ENCODE assay signal across 1 cellular context in the genomic region with DNA sequence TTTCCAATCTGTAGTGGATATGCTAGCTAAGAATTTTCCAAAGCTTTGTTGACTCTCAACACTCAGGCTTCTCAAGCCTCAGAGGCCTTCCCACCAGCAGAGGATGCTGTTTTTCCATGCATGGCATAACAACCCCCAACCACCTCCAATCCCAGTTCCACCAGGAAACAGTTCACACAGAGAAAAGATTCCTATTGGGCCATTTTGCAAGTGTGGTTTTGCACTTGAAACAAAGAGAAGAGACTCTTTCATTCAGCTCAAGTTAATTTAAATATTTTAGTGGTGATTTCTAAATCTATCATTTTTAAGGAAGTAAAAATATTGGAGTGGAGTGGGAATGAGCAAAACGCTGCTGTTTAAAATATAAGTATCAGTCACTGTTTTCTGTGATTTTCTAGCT.
A peak's percentile ranks its signal among the peaks of the same experiment; 100 is the strongest.
TF ChIP-seq lines count a peak whose summit lies in the region.

No MANE protein-coding gene starts in this region.

TF ChIP-seq in HepG2, 621 proteins besides CTCF, POLR2A, EP300 and RAD21 (continued from another document):
- TF ChIP-seq, protein P1, sequence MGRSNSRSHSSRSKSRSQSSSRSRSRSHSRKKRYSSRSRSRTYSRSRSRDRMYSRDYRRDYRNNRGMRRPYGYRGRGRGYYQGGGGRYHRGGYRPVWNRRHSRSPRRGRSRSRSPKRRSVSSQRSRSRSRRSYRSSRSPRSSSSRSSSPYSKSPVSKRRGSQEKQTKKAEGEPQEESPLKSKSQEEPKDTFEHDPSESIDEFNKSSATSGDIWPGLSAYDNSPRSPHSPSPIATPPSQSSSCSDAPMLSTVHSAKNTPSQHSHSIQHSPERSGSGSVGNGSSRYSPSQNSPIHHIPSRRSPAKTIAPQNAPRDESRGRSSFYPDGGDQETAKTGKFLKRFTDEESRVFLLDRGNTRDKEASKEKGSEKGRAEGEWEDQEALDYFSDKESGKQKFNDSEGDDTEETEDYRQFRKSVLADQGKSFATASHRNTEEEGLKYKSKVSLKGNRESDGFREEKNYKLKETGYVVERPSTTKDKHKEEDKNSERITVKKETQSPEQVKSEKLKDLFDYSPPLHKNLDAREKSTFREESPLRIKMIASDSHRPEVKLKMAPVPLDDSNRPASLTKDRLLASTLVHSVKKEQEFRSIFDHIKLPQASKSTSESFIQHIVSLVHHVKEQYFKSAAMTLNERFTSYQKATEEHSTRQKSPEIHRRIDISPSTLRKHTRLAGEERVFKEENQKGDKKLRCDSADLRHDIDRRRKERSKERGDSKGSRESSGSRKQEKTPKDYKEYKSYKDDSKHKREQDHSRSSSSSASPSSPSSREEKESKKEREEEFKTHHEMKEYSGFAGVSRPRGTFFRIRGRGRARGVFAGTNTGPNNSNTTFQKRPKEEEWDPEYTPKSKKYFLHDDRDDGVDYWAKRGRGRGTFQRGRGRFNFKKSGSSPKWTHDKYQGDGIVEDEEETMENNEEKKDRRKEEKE (IDR thresholded peaks at IDR 0.05), result no peak
- no peak for TF ChIP-seq ZNF790 (CRISPR knock-in tag; IDR thresholded peaks at IDR 0.05; ENCODE audit: borderline replicate concordance)
- TF ChIP-seq, protein P2, sequence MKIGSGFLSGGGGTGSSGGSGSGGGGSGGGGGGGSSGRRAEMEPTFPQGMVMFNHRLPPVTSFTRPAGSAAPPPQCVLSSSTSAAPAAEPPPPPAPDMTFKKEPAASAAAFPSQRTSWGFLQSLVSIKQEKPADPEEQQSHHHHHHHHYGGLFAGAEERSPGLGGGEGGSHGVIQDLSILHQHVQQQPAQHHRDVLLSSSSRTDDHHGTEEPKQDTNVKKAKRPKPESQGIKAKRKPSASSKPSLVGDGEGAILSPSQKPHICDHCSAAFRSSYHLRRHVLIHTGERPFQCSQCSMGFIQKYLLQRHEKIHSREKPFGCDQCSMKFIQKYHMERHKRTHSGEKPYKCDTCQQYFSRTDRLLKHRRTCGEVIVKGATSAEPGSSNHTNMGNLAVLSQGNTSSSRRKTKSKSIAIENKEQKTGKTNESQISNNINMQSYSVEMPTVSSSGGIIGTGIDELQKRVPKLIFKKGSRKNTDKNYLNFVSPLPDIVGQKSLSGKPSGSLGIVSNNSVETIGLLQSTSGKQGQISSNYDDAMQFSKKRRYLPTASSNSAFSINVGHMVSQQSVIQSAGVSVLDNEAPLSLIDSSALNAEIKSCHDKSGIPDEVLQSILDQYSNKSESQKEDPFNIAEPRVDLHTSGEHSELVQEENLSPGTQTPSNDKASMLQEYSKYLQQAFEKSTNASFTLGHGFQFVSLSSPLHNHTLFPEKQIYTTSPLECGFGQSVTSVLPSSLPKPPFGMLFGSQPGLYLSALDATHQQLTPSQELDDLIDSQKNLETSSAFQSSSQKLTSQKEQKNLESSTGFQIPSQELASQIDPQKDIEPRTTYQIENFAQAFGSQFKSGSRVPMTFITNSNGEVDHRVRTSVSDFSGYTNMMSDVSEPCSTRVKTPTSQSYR (CRISPR knock-in tag; IDR thresholded peaks at IDR 0.05; ENCODE audit: borderline replicate concordance), result peak; percentile 54; the same call in 1 of the 2 replicates
- no peak for TF ChIP-seq NR2F6 (IDR thresholded peaks at IDR 0.05)
- TF ChIP-seq NR2F6 (CRISPR knock-in tag; IDR thresholded peaks at IDR 0.05), result no peak
- TF ChIP-seq ZMYM4 (CRISPR knock-in tag; IDR thresholded peaks at IDR 0.05), result peak; percentile 38; the same call in 1 of the 2 replicates
- TF ChIP-seq, protein P3, sequence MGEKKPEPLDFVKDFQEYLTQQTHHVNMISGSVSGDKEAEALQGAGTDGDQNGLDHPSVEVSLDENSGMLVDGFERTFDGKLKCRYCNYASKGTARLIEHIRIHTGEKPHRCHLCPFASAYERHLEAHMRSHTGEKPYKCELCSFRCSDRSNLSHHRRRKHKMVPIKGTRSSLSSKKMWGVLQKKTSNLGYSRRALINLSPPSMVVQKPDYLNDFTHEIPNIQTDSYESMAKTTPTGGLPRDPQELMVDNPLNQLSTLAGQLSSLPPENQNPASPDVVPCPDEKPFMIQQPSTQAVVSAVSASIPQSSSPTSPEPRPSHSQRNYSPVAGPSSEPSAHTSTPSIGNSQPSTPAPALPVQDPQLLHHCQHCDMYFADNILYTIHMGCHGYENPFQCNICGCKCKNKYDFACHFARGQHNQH (CRISPR knock-in tag; IDR thresholded peaks at IDR 0.05), result 0 out of 2 replicates have a peak, but pooled peaks have one; percentile 24
- no peak for TF ChIP-seq GABPA (IDR thresholded peaks at IDR 0.05; ENCODE audit: low read depth, low read length)
- TF ChIP-seq GABPA (CRISPR knock-in tag; IDR thresholded peaks at IDR 0.05; ENCODE audit: low read depth), result peak; percentile 33; the same call in 1 of the 2 replicates
- no peak for TF ChIP-seq ZNF776 (CRISPR knock-in tag; IDR thresholded peaks at IDR 0.05)
- TF ChIP-seq FOXO1 (CRISPR knock-in tag; IDR thresholded peaks at IDR 0.05), result 0 out of 2 replicates have a peak, but pooled peaks have one; percentile 24
- no peak for TF ChIP-seq ZNF549 (CRISPR knock-in tag; IDR thresholded peaks at IDR 0.05)
- TF ChIP-seq FOXA3 (CRISPR knock-in tag; IDR thresholded peaks at IDR 0.05), result peak; percentile 48; the same call in 1 of the 2 replicates
- TF ChIP-seq SMC3 (IDR thresholded peaks at IDR 0.05; ENCODE audit: low read length), result peak; percentile 99
- TF ChIP-seq, protein P4, sequence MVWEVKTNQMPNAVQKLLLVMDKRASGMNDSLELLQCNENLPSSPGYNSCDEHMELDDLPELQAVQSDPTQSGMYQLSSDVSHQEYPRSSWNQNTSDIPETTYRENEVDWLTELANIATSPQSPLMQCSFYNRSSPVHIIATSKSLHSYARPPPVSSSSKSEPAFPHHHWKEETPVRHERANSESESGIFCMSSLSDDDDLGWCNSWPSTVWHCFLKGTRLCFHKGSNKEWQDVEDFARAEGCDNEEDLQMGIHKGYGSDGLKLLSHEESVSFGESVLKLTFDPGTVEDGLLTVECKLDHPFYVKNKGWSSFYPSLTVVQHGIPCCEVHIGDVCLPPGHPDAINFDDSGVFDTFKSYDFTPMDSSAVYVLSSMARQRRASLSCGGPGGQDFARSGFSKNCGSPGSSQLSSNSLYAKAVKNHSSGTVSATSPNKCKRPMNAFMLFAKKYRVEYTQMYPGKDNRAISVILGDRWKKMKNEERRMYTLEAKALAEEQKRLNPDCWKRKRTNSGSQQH (CRISPR knock-in tag; IDR thresholded peaks at IDR 0.05; ENCODE audit: low read depth), result no peak
- TF ChIP-seq TBP (CRISPR knock-in tag; IDR thresholded peaks at IDR 0.05), result no peak
- no peak for TF ChIP-seq EEA1 (CRISPR knock-in tag; IDR thresholded peaks at IDR 0.05; ENCODE audit: borderline replicate concordance)
- TF ChIP-seq ETV5 (CRISPR knock-in tag; IDR thresholded peaks at IDR 0.05; ENCODE audit: borderline replicate concordance), result no peak
- peak; percentile 31; the same call in 1 of the 2 replicates for TF ChIP-seq POGZ (CRISPR knock-in tag; IDR thresholded peaks at IDR 0.05)
- TF ChIP-seq NR2C2 (CRISPR knock-in tag; IDR thresholded peaks at IDR 0.05; ENCODE audit: borderline replicate concordance), result no peak
- TF ChIP-seq KAT8 (CRISPR knock-in tag; IDR thresholded peaks at IDR 0.05), result no peak
- TF ChIP-seq, protein P5, sequence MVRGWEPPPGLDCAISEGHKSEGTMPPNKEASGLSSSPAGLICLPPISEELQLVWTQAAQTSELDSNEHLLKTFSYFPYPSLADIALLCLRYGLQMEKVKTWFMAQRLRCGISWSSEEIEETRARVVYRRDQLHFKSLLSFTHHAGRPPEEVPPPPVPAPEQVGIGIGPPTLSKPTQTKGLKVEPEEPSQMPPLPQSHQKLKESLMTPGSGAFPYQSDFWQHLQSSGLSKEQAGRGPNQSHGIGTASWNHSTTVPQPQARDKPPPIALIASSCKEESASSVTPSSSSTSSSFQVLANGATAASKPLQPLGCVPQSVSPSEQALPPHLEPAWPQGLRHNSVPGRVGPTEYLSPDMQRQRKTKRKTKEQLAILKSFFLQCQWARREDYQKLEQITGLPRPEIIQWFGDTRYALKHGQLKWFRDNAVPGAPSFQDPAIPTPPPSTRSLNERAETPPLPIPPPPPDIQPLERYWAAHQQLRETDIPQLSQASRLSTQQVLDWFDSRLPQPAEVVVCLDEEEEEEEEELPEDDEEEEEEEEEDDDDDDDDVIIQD (CRISPR knock-in tag; IDR thresholded peaks at IDR 0.05; ENCODE audit: low read depth), result peak; percentile 46; the same call in 1 of the 2 replicates
- TF ChIP-seq HMGA1 (CRISPR knock-in tag; conservative IDR thresholded peaks at IDR 0.05), result no peak
- TF ChIP-seq, protein P6, sequence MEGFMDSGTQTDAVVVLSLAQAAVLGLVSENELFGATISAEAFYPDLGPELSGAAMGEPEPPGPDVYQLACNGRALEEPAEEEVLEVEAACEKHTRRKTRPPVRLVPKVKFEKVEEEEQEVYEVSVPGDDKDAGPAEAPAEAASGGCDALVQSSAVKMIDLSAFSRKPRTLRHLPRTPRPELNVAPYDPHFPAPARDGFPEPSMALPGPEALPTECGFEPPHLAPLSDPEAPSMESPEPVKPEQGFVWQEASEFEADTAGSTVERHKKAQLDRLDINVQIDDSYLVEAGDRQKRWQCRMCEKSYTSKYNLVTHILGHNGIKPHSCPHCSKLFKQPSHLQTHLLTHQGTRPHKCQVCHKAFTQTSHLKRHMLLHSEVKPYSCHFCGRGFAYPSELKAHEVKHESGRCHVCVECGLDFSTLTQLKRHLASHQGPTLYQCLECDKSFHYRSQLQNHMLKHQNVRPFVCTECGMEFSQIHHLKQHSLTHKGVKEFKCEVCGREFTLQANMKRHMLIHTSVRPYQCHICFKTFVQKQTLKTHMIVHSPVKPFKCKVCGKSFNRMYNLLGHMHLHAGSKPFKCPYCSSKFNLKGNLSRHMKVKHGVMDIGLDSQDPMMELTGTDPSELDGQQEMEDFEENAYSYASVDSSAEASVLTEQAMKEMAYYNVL (CRISPR knock-in tag; IDR thresholded peaks at IDR 0.05; ENCODE audit: borderline replicate concordance), result no peak
- TF ChIP-seq, protein P7, sequence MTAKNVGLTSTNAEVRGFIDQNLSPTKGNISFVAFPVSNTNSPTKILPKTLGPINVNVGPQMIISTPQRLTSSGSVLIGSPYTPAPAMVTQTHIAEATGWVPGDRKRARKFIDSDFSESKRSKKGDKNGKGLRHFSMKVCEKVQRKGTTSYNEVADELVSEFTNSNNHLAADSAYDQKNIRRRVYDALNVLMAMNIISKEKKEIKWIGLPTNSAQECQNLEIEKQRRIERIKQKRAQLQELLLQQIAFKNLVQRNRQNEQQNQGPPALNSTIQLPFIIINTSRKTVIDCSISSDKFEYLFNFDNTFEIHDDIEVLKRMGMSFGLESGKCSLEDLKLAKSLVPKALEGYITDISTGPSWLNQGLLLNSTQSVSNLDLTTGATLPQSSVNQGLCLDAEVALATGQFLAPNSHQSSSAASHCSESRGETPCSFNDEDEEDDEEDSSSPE (CRISPR knock-in tag; IDR thresholded peaks at IDR 0.05), result no peak
- no peak for TF ChIP-seq ZNF879 (CRISPR knock-in tag; IDR thresholded peaks at IDR 0.05)
- TF ChIP-seq SNAPC2 (CRISPR knock-in tag; IDR thresholded peaks at IDR 0.05), result no peak
- TF ChIP-seq, protein P8, sequence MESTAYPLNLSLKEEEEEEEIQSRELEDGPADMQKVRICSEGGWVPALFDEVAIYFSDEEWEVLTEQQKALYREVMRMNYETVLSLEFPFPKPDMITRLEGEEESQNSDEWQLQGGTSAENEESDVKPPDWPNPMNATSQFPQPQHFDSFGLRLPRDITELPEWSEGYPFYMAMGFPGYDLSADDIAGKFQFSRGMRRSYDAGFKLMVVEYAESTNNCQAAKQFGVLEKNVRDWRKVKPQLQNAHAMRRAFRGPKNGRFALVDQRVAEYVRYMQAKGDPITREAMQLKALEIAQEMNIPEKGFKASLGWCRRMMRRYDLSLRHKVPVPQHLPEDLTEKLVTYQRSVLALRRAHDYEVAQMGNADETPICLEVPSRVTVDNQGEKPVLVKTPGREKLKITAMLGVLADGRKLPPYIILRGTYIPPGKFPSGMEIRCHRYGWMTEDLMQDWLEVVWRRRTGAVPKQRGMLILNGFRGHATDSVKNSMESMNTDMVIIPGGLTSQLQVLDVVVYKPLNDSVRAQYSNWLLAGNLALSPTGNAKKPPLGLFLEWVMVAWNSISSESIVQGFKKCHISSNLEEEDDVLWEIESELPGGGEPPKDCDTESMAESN (CRISPR knock-in tag; conservative IDR thresholded peaks at IDR 0.05), result 0 out of 2 replicates have a peak, but pooled peaks have one; percentile 21
- TF ChIP-seq XRCC5 (optimal IDR thresholded peaks at IDR 0.05; ENCODE audit: low read length), result peak; percentile 44
- TF ChIP-seq EHMT2 (IDR thresholded peaks at IDR 0.05; ENCODE audit: borderline replicate concordance, low read depth, low read length), result no peak
- TF ChIP-seq ZNF547 (CRISPR knock-in tag; IDR thresholded peaks at IDR 0.05), result no peak
- TF ChIP-seq, protein P9, sequence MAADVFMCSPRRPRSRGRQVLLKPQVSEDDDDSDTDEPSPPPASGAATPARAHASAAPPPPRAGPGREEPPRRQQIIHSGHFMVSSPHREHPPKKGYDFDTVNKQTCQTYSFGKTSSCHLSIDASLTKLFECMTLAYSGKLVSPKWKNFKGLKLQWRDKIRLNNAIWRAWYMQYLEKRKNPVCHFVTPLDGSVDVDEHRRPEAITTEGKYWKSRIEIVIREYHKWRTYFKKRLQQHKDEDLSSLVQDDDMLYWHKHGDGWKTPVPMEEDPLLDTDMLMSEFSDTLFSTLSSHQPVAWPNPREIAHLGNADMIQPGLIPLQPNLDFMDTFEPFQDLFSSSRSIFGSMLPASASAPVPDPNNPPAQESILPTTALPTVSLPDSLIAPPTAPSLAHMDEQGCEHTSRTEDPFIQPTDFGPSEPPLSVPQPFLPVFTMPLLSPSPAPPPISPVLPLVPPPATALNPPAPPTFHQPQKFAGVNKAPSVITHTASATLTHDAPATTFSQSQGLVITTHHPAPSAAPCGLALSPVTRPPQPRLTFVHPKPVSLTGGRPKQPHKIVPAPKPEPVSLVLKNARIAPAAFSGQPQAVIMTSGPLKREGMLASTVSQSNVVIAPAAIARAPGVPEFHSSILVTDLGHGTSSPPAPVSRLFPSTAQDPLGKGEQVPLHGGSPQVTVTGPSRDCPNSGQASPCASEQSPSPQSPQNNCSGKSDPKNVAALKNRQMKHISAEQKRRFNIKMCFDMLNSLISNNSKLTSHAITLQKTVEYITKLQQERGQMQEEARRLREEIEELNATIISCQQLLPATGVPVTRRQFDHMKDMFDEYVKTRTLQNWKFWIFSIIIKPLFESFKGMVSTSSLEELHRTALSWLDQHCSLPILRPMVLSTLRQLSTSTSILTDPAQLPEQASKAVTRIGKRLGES (CRISPR knock-in tag; IDR thresholded peaks at IDR 0.05; ENCODE audit: borderline replicate concordance), result no peak
- peak; percentile 69 for TF ChIP-seq ELF3 (CRISPR knock-in tag; IDR thresholded peaks at IDR 0.05)
- TF ChIP-seq TBX3 (IDR thresholded peaks at IDR 0.05; ENCODE audit: borderline replicate concordance), result no peak
- TF ChIP-seq, protein P10, sequence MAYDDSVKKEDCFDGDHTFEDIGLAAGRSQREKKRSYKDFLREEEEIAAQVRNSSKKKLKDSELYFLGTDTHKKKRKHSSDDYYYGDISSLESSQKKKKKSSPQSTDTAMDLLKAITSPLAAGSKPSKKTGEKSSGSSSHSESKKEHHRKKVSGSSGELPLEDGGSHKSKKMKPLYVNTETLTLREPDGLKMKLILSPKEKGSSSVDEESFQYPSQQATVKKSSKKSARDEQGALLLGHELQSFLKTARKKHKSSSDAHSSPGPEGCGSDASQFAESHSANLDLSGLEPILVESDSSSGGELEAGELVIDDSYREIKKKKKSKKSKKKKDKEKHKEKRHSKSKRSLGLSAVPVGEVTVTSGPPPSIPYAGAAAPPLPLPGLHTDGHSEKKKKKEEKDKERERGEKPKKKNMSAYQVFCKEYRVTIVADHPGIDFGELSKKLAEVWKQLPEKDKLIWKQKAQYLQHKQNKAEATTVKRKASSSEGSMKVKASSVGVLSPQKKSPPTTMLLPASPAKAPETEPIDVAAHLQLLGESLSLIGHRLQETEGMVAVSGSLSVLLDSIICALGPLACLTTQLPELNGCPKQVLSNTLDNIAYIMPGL (CRISPR knock-in tag; IDR thresholded peaks at IDR 0.05; ENCODE audit: borderline replicate concordance in 1 of 2, low read depth in 1 of 2), result 0 out of 4 replicates have a peak, but pooled peaks of 1 of the 2 experiments have one; percentile 24
- no peak for TF ChIP-seq FOXJ3 (CRISPR knock-in tag; IDR thresholded peaks at IDR 0.05; ENCODE audit: borderline replicate concordance)
- no peak for TF ChIP-seq SRSF4 (IDR thresholded peaks at IDR 0.05; ENCODE audit: low read depth, low read length, poor library complexity, severe bottlenecking)
